Comparison of ENCODE assay signal across 23 cellular contexts in the genomic region with DNA sequence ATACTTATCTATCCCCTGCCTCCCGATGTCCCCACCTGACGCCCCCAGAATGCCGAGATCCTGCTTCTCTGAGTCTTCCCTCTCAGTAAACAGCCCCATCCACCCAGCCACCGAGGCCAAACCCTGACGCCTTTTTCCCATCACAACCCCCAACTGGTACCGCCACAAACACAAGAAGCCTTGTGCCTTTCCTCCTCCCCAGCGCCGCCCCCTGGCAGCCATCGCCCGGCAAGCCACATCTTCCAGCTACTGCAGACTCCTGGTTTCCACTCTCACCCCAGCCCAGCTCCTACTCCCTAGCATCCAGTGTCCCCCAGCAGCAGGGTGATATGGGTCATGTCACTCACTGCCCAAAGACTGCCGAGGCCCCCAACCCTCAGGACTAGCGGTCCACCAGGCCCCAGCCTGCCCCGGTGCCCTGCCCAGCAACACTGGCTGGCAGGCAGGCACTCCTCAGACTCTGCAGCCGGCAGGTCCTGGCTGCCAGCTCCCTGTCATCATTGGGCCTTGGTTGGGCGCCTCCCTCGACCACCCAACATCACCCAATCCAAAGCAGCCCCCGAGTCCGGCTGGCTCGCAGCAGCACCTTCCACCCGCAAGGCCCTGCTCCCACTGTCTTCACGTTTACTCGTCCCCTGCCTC. TPM values are rescaled to one million over a fixed set of nuclear protein-coding genes. Genes with fewer than 3 reads are reported as not detected.
DNase-seq lines count a peak whose midpoint lies in the region; ATAC-seq, FAIRE-seq and TF ChIP-seq lines count a peak whose summit lies in the region.
"Had no signal": no experiment of that assay in that cellular context is flagged by ENCODE, and none has a peak within 500 bp of the region (broad histone marks: within the 10 kb centered on the region; RNA-seq: fewer than 3 reads in every experiment).

No MANE protein-coding gene starts in this region.

- no peak overlapping the region for H2AFZ ChIP-seq in K562 (ENCODE audit: low read depth, low read length)
- H2AFZ ChIP-seq: hepatocyte had no signal

- no peaks in the 10 kb centered on the region for H3K9me3 ChIP-seq in K562 (replicated peaks; ENCODE audit: control insufficient read depth, insufficient read depth, low read depth, low read length)
- H3K9me3 ChIP-seq: ascending aorta, spleen, suprapubic skin had no signal

- no peaks in the 10 kb centered on the region for H3K4me1 Mint-ChIP-seq in activated CD4-positive, alpha-beta memory T cell treated with anti-CD3 and anti-CD28 coated beads, Interleukin-2, amount 10 ng/mL, durations not matched to agents 7 days and 5 days

- no peak for FAIRE-seq in K562 (lab: Jason Lieb, UNC)

- no peak overlapping the region for H3K4me3 ChIP-seq in K562
- H3K4me3 ChIP-seq: ascending aorta, hepatocyte, spleen, suprapubic skin had no signal

- intact Hi-C loops in K562 (cut with micrococcal nuclease): no loop called here

- no peaks in the 10 kb centered on the region for H3K36me3 Mint-ChIP-seq in activated CD4-positive, alpha-beta memory T cell treated with anti-CD3 and anti-CD28 coated beads, Interleukin-2, amount 10 ng/mL, durations not matched to agents 7 days and 5 days (ENCODE audit: low read depth)

- CTCF ChIA-PET in K562 (lab: Yijun Ruan, JAX; ENCODE audit: low intra/inter-chr PET ratio): no interaction called here
- CTCF ChIA-PET in activated CD4-positive, alpha-beta memory T cell treated with anti-CD3 and anti-CD28 coated beads, Interleukin-2, amount 10 ng/mL, durations not matched to agents 7 days and 5 days (lab: Charles Lee): no interaction called here

- H3K79me2 ChIP-seq in K562 (ENCODE audit: control insufficient read depth, insufficient read depth, low read length): no peaks in the 10 kb centered on the region

- H3K9ac ChIP-seq in K562 (ENCODE audit: insufficient read depth in 1 of 2, low read depth in 2 of 2, low read length in 2 of 2): peak overlapping the region in 1 of 2 experiments; percentile 55; a peak in 2 of 4 replicates

- no peak overlapping the region for H3K4me3 Mint-ChIP-seq in activated CD4-positive, alpha-beta memory T cell treated with anti-CD3 and anti-CD28 coated beads, Interleukin-2, amount 10 ng/mL, durations not matched to agents 7 days and 5 days
- H3K4me3 Mint-ChIP-seq: memory B cell; naive thymus-derived CD8-positive, alpha-beta T cell had no signal

- no peaks in the 10 kb centered on the region for H4K20me1 ChIP-seq in K562 (replicated peaks; ENCODE audit: control insufficient read depth, insufficient read depth, low read length)

- H3K9me3 Mint-ChIP-seq in activated CD4-positive, alpha-beta memory T cell treated with anti-CD3 and anti-CD28 coated beads, Interleukin-2, amount 10 ng/mL, durations not matched to agents 7 days and 5 days: no peaks in the 10 kb centered on the region
- H3K9me3 Mint-ChIP-seq: memory B cell; naive thymus-derived CD8-positive, alpha-beta T cell had no signal

- H3K27me3 Mint-ChIP-seq in activated CD4-positive, alpha-beta memory T cell treated with anti-CD3 and anti-CD28 coated beads, Interleukin-2, amount 10 ng/mL, durations not matched to agents 7 days and 5 days: no peaks in the 10 kb centered on the region
- H3K27me3 Mint-ChIP-seq: memory B cell; naive thymus-derived CD8-positive, alpha-beta T cell had no signal

- TF ChIP-seq CTCF in K562 (IDR thresholded peaks at IDR 0.05 in 2 of 3, conservative IDR thresholded peaks at IDR 0.05 in 1 of 3; ENCODE audit: insufficient read depth in 2 of 3, low read depth in 1 of 3, low read length in 3 of 3): no peak

- no TSS peak for BruUV-seq in K562 (replicated peaks; lab: Mats Ljungman, UMichigan)

- WGBS in K562 (ENCODE audit: insufficient coverage, low coverage, missing lambda C conversion rate): 87% methylated on average over 22 of the region's 22 CpGs

- no peak for TF ChIP-seq EP300 in K562 (IDR thresholded peaks at IDR 0.05; ENCODE audit: low read length)

- POLR2A ChIA-PET in K562 (lab: Yijun Ruan, JAX): interaction anchor here (0.8 kb wide), 2 partner anchors 11 to 22 kb away, joined by 3 to 4 read pairs; no protein-coding TSS in a partner anchor
- POLR2A ChIA-PET in activated CD4-positive, alpha-beta memory T cell treated with anti-CD3 and anti-CD28 coated beads, Interleukin-2, amount 10 ng/mL, durations not matched to agents 7 days and 5 days (lab: Charles Lee): no interaction called here

- H3K27ac Mint-ChIP-seq in activated CD4-positive, alpha-beta memory T cell treated with anti-CD3 and anti-CD28 coated beads, Interleukin-2, amount 10 ng/mL, durations not matched to agents 7 days and 5 days: no peak overlapping the region
- H3K27ac Mint-ChIP-seq: memory B cell had no signal

- ATAC-seq in K562 (no peak), HG03097 (IDR thresholded peaks at IDR 0.05; ENCODE audit: low FRiP score, unreplicated experiment) (no peak), GM19324 (IDR thresholded peaks at IDR 0.05; ENCODE audit: low FRiP score, unreplicated experiment) (no peak)
- ATAC-seq: naive thymus-derived CD8-positive, alpha-beta T cell had no signal

- no peaks in the 10 kb centered on the region for H3K9me1 ChIP-seq in K562 (ENCODE audit: control insufficient read depth, insufficient read depth, low read length)

- peak; percentile 11 for DNase-seq in NCI-H2227 treated with DMSO at 0.1 percent for 48 hours (lab: John Stamatoyannopoulos, UW)
- no peak for DNase-seq in K562 (ENCODE audit: extremely low read depth in 1 of 4, low spot score in 3 of 4)
- peak in 48 of 49 donors; percentile 28 to 93 (median 74) for DNase-seq in substantia nigra (lab: John Stamatoyannopoulos, UW)
- no peak for DNase-seq in activated CD4-positive, alpha-beta memory T cell treated with anti-CD3 and anti-CD28 coated beads, Interleukin-2, amount 10 ng/mL, durations not matched to agents 7 days and 5 days
- DNase-seq in activated CD4-positive, alpha-beta T cell treated with anti-CD3 and anti-CD28 coated beads for 4 hours: no peak
- DNase-seq: activated CD4-positive, alpha-beta T cell treated with anti-CD3 and anti-CD28 coated beads, Interleukin-2, amount 50 U/mL, for 4 hours; activated naive CD4-positive, alpha-beta T cell; DMS79 treated with DMSO at 0.1 percent for 48 hours; Kasumi-1; kidney glomerular epithelial cell; naive thymus-derived CD8-positive, alpha-beta T cell; NCI-H1105 treated with DMSO at 0.1 percent for 48 hours; NCI-H526; OCI-M1; SHP77; spleen had no signal

- H3K4me1 ChIP-seq in K562 (replicated peaks in 1 of 2; ENCODE audit: control insufficient read depth in 2 of 2, insufficient read depth in 2 of 2, low read length in 2 of 2): peaks cover 0 to 17% of the 10 kb centered on the region in 2 experiments; a peak in 1 of 5 replicates
- H3K4me1 ChIP-seq: ascending aorta, spleen, suprapubic skin had no signal

- TF ChIP-seq POLR2A in K562 (conservative IDR thresholded peaks at IDR 0.05): no peak

- no peak overlapping the region for H3K27ac ChIP-seq in K562 (ENCODE audit: extremely low read depth, low read depth, low read length)
- H3K27ac ChIP-seq in layer of hippocampus (ENCODE audit: low read depth, low read length): peak overlapping the region; percentile 93
- peak overlapping the region; percentile 87 for H3K27ac ChIP-seq in substantia nigra (ENCODE audit: low read depth, low read length, poor library complexity, severe bottlenecking)
- H3K27ac ChIP-seq: ascending aorta, hepatocyte, spleen, suprapubic skin had no signal

- no peak overlapping the region for H3K4me2 ChIP-seq in K562 (ENCODE audit: insufficient read depth, low read length)
- H3K4me2 ChIP-seq: hepatocyte had no signal

- in situ Hi-C loops in K562 (cut with MboI): no loop called here

- peaks cover 80% of the 10 kb centered on the region for H3K36me3 ChIP-seq in K562 (ENCODE audit: control insufficient read depth, insufficient read depth, low read length)

- H3K27me3 ChIP-seq in K562 (ENCODE audit: control insufficient read depth in 2 of 2, insufficient read depth in 2 of 2, low read length in 2 of 2): no peaks in the 10 kb centered on the region
- H3K27me3 ChIP-seq in layer of hippocampus (ENCODE audit: control insufficient read depth, insufficient read depth, low read length): no peaks in the 10 kb centered on the region
- H3K27me3 ChIP-seq: ascending aorta, hepatocyte, spleen, suprapubic skin had no signal

- no peak for TF ChIP-seq RAD21 in K562 (CRISPR knock-in tag; conservative IDR thresholded peaks at IDR 0.05 in 1 of 2, IDR thresholded peaks at IDR 0.05 in 1 of 2)

RNA-seq across cellular contexts. Expression of gene TCFL5, which starts 11.2 kb away (rescaled TPM):
- total RNA-seq in K562 (2011; cell fraction: chromatin; rRNA removed; ENCODE audit: low replicate concordance): 13.1 and 14.9 TPM in 2 replicates
- 7.5 and 9.5 TPM in 2 replicates for total RNA-seq in K562 (2011; cell fraction: nucleolus; rRNA removed)
- total RNA-seq in K562 (2011; cell fraction: nucleoplasm; rRNA removed): 8.6 and 8.8 TPM in 2 replicates
- total RNA-seq in K562 (2014; rRNA removed) (11.1 and 11.2 TPM in 2 replicates), K562 (2014; rRNA removed; fragmentation: Illumina TruSeq; extraction: Trizol) (7.4 and 7.9 TPM in 2 replicates), K562 (2015; rRNA removed; fragmentation: Illumina TruSeq; extraction: Trizol) (9.2 and 10.2 TPM in 2 replicates), K562 (2021) (11.1 and 12.6 TPM in 2 replicates)
- polyA plus RNA-seq in K562 (2011; rRNA removed) (8.5 and 12.2 TPM in 2 replicates), K562 (2014; fragmentation: Illumina TruSeq; extraction: Trizol) (5.9 and 7.9 TPM in 2 replicates), K562 (2014; fragmentation: Nextera tagmentation; extraction: Ambion mirVana) (1 to 10 TPM in 1 of 2 experiments, under 1 TPM in 1; 1.00 to 1.1 TPM), K562 (2014; rRNA removed) (9.1 and 10.5 TPM in 2 replicates)
- polyA plus RNA-seq in K562 (2011; cell fraction: cytosol; rRNA removed): 4.3 and 4.4 TPM in 2 replicates
- 8.0 and 8.3 TPM in 2 replicates for polyA plus RNA-seq in K562 (2011; cell fraction: nucleus; rRNA removed)
- 6.7 and 8.1 TPM in 2 replicates for polyA plus RNA-seq in K562 (2012)
- 6.6 and 6.8 TPM in 2 replicates for polyA minus RNA-seq in K562 (2011; rRNA and poly(A)+ RNA removed)
- 3.8 and 6.5 TPM in 2 replicates for polyA minus RNA-seq in K562 (2011; cell fraction: cytosol; rRNA and poly(A)+ RNA removed)
- polyA minus RNA-seq in K562 (2011; cell fraction: nucleus; rRNA and poly(A)+ RNA removed): 1.9 and 3.9 TPM in 2 replicates
- total RNA-seq in activated CD4-positive, alpha-beta memory T cell treated with anti-CD3 and anti-CD28 coated beads, Interleukin-2, amount 10 ng/mL, durations not matched to agents 7 days and 5 days: 1 to 10 TPM; 6.0 to 6.2 TPM

RNA-seq across cellular contexts. Expression of gene COL9A3, which starts 33.6 kb away (rescaled TPM):
- total RNA-seq in K562 (2011; cell fraction: chromatin; rRNA removed; ENCODE audit: low replicate concordance): 2.5 and 7.3 TPM in 2 replicates
- total RNA-seq in K562 (2011; cell fraction: nucleolus; rRNA removed): 4.0 and 4.9 TPM in 2 replicates
- 2.8 and 4.0 TPM in 2 replicates for total RNA-seq in K562 (2011; cell fraction: nucleoplasm; rRNA removed)
- total RNA-seq in K562 (2014; rRNA removed) (0.77 and 1.9 TPM in 2 replicates), K562 (2014; rRNA removed; fragmentation: Illumina TruSeq; extraction: Trizol) (0.18 and 0.51 TPM in 2 replicates), K562 (2015; rRNA removed; fragmentation: Illumina TruSeq; extraction: Trizol) (0.98 and 1.4 TPM in 2 replicates), K562 (2021) (1.3 and 1.7 TPM in 2 replicates)
- polyA plus RNA-seq in K562 (2011; rRNA removed) (1.3 and 2.5 TPM in 2 replicates), K562 (2014; fragmentation: Illumina TruSeq; extraction: Trizol) (0.48 and 0.76 TPM in 2 replicates), K562 (2014; fragmentation: Nextera tagmentation; extraction: Ambion mirVana) (under 1 TPM in 1 of 2 experiments, not detected in 1; 0.14 TPM), K562 (2014; rRNA removed) (3.0 and 3.6 TPM in 2 replicates)
- 1.7 and 1.9 TPM in 2 replicates for polyA plus RNA-seq in K562 (2011; cell fraction: cytosol; rRNA removed)
- 12.1 and 20.8 TPM in 2 replicates for polyA plus RNA-seq in K562 (2011; cell fraction: nucleus; rRNA removed)
- 2.0 and 3.0 TPM in 2 replicates for polyA plus RNA-seq in K562 (2012)
- 0.35 and 0.87 TPM in 2 replicates for polyA minus RNA-seq in K562 (2011; rRNA and poly(A)+ RNA removed)
- polyA minus RNA-seq in K562 (2011; cell fraction: cytosol; rRNA and poly(A)+ RNA removed): 1.3 TPM in 1 of 2 replicates, not detected in the other
- polyA minus RNA-seq in K562 (2011; cell fraction: nucleus; rRNA and poly(A)+ RNA removed): 1.2 and 2.3 TPM in 2 replicates
- not detected for total RNA-seq in activated CD4-positive, alpha-beta memory T cell treated with anti-CD3 and anti-CD28 coated beads, Interleukin-2, amount 10 ng/mL, durations not matched to agents 7 days and 5 days

RNA-seq across cellular contexts. Expression of gene OGFR, which starts 45.8 kb away (rescaled TPM):
- 16.5 and 43.5 TPM in 2 replicates for total RNA-seq in K562 (2011; cell fraction: chromatin; rRNA removed; ENCODE audit: low replicate concordance)
- 33.8 and 38.4 TPM in 2 replicates for total RNA-seq in K562 (2011; cell fraction: nucleolus; rRNA removed)
- total RNA-seq in K562 (2011; cell fraction: nucleoplasm; rRNA removed): 22.4 and 24.6 TPM in 2 replicates
- total RNA-seq in K562 (2014; rRNA removed): 56.3 and 56.5 TPM in 2 replicates
- 8.9 and 10.3 TPM in 2 replicates for total RNA-seq in K562 (2014; rRNA removed; fragmentation: Illumina TruSeq; extraction: Trizol)
- total RNA-seq in K562 (2015; rRNA removed; fragmentation: Illumina TruSeq; extraction: Trizol): 17.5 and 18.7 TPM in 2 replicates
- 33.1 and 36.5 TPM in 2 replicates for total RNA-seq in K562 (2021)
- polyA plus RNA-seq in K562 (2011; rRNA removed): 23.3 and 25.4 TPM in 2 replicates
- 15.8 and 36.7 TPM in 2 replicates for polyA plus RNA-seq in K562 (2011; cell fraction: cytosol; rRNA removed)
- polyA plus RNA-seq in K562 (2011; cell fraction: nucleus; rRNA removed): 32.3 and 48.8 TPM in 2 replicates
- polyA plus RNA-seq in K562 (2012): 21.1 and 26.0 TPM in 2 replicates
- 16.6 and 22.0 TPM in 2 replicates for polyA plus RNA-seq in K562 (2014; fragmentation: Illumina TruSeq; extraction: Trizol)
- polyA plus RNA-seq in K562 (2014; fragmentation: Nextera tagmentation; extraction: Ambion mirVana): under 1 TPM; 0.39 TPM
- polyA plus RNA-seq in K562 (2014; rRNA removed): 34.2 and 36.7 TPM in 2 replicates
- polyA minus RNA-seq in K562 (2011; rRNA and poly(A)+ RNA removed): 17.7 and 23.1 TPM in 2 replicates
- 19.9 and 22.3 TPM in 2 replicates for polyA minus RNA-seq in K562 (2011; cell fraction: cytosol; rRNA and poly(A)+ RNA removed)
- polyA minus RNA-seq in K562 (2011; cell fraction: nucleus; rRNA and poly(A)+ RNA removed): 8.8 and 9.7 TPM in 2 replicates
- 10 to 100 TPM; 71.1 to 73.4 TPM for total RNA-seq in activated CD4-positive, alpha-beta memory T cell treated with anti-CD3 and anti-CD28 coated beads, Interleukin-2, amount 10 ng/mL, durations not matched to agents 7 days and 5 days

RNA-seq across cellular contexts. Expression of gene MRGBP, which starts 54.2 kb away (rescaled TPM):
- total RNA-seq in K562 (2011; cell fraction: chromatin; rRNA removed; ENCODE audit: low replicate concordance): 11.0 and 21.6 TPM in 2 replicates
- 16.4 and 17.2 TPM in 2 replicates for total RNA-seq in K562 (2011; cell fraction: nucleolus; rRNA removed)
- total RNA-seq in K562 (2011; cell fraction: nucleoplasm; rRNA removed): 12.8 and 15.0 TPM in 2 replicates
- total RNA-seq in K562 (2014; rRNA removed) (31.3 and 37.0 TPM in 2 replicates), K562 (2014; rRNA removed; fragmentation: Illumina TruSeq; extraction: Trizol) (18.1 TPM in 2 replicates), K562 (2015; rRNA removed; fragmentation: Illumina TruSeq; extraction: Trizol) (25.2 and 25.7 TPM in 2 replicates), K562 (2021) (25.1 and 26.1 TPM in 2 replicates)
- polyA plus RNA-seq in K562 (2011; rRNA removed) (18.7 and 20.7 TPM in 2 replicates), K562 (2014; fragmentation: Illumina TruSeq; extraction: Trizol) (18.4 and 21.0 TPM in 2 replicates), K562 (2014; fragmentation: Nextera tagmentation; extraction: Ambion mirVana) (1 to 10 TPM; 1.9 to 2.8 TPM), K562 (2014; rRNA removed) (26.3 and 26.7 TPM in 2 replicates)
- polyA plus RNA-seq in K562 (2011; cell fraction: cytosol; rRNA removed): 20.8 and 28.5 TPM in 2 replicates
- polyA plus RNA-seq in K562 (2011; cell fraction: nucleus; rRNA removed): 27.0 and 39.1 TPM in 2 replicates
- 14.8 and 21.7 TPM in 2 replicates for polyA plus RNA-seq in K562 (2012)
- polyA minus RNA-seq in K562 (2011; rRNA and poly(A)+ RNA removed): 12.7 and 15.7 TPM in 2 replicates
- polyA minus RNA-seq in K562 (2011; cell fraction: cytosol; rRNA and poly(A)+ RNA removed): 9.6 and 11.5 TPM in 2 replicates
- 9.4 and 12.2 TPM in 2 replicates for polyA minus RNA-seq in K562 (2011; cell fraction: nucleus; rRNA and poly(A)+ RNA removed)
- total RNA-seq in activated CD4-positive, alpha-beta memory T cell treated with anti-CD3 and anti-CD28 coated beads, Interleukin-2, amount 10 ng/mL, durations not matched to agents 7 days and 5 days: 10 to 100 TPM; 14.9 to 15.8 TPM

Comparison
In these comparisons a context has a peak if more than half of its experiments do, and no peak if none do; other contexts are left out.
1. DNase-seq: peak in NCI-H2227 treated with DMSO at 0.1 percent for 48 hours (single experiment) and substantia nigra (48 of 49); none in K562 (0 of 4), activated CD4-positive, alpha-beta memory T cell treated with anti-CD3 and anti-CD28 coated beads, Interleukin-2, amount 10 ng/mL, durations not matched to agents 7 days and 5 days (single experiment) and activated CD4-positive, alpha-beta T cell treated with anti-CD3 and anti-CD28 coated beads for 4 hours (0 of 2).